Comparison of ENCODE assay signal across 23 cellular contexts in the genomic region with DNA sequence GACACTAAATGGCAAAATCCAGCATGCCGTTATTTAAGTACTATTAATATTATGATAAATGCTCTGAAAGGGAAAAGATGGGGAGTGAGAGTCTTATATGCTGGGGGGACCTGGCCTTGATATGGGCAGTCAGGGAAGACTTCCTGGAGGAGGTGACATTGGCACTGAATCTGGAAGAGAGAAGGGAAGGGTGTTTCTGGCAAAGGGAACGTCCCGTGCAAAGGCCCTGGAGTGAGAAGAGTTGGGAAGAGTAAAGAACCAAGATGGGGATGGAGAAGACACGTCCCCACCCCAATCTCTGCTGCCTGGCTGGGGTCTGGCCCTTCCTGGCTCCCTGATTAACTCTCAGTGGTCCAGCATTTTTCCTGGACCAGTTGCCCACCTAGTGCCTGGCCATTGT. TPM values are rescaled to one million over a fixed set of nuclear protein-coding genes. Genes with fewer than 3 reads are reported as not detected.
A peak's percentile ranks its signal among the peaks of the same experiment; 100 is the strongest.
DNase-seq lines count a peak whose midpoint lies in the region; ATAC-seq, FAIRE-seq and TF ChIP-seq lines count a peak whose summit lies in the region.
"Had no signal": no experiment of that assay in that cellular context is flagged by ENCODE, and none has a peak within 500 bp of the region (broad histone marks: within the 10 kb centered on the region; RNA-seq: fewer than 3 reads in every experiment).

No MANE protein-coding gene starts in this region.

- POLR2A ChIA-PET in HepG2 (lab: Yijun Ruan, JAX) (no interaction called here), K562 (lab: Yijun Ruan, JAX) (interaction anchor here (1.1 to 1.5 kb wide), 2 partner anchors 12 to 124 kb away, joined by 3 read pairs; no protein-coding TSS in a partner anchor)

- no peak for DNase-seq in HepG2 (ENCODE audit: low spot score)
- DNase-seq in right lobe of liver, result no peak
- DNase-seq in K562 (ENCODE audit: extremely low read depth in 1 of 4, low spot score in 3 of 4), result no peak
- no peak for DNase-seq in neural progenitor cell (ENCODE audit: low spot score)
- no peak for DNase-seq in psoas muscle
- DNase-seq in NOMO-1 treated with dmso at 0.1 percent for 144 hours (lab: John Stamatoyannopoulos, UW; ENCODE audit: unreplicated experiment), result no peak
- DNase-seq in upper lobe of left lung, result no peak
- DNase-seq: ACHN; AML-193; BE2C; C1 segment of cervical spinal cord; Calu3; CD4-positive, alpha-beta memory T cell; COR-L47; DMS79 treated with DMSO at 0.1 percent for 48 hours; GF-D8 had no signal

- H3K4me3 Mint-ChIP-seq in neural progenitor cell, result no peak overlapping the region
- H3K4me3 Mint-ChIP-seq: CD4-positive, alpha-beta memory T cell had no signal

- peak overlapping the region; percentile 78 for H3K27ac Mint-ChIP-seq in neural progenitor cell
- H3K27ac Mint-ChIP-seq: CD4-positive, alpha-beta memory T cell had no signal

- no peak for FAIRE-seq in HepG2 (lab: Jason Lieb, UNC)
- FAIRE-seq in K562 (lab: Jason Lieb, UNC), result no peak
- FAIRE-seq: A204.1, GM12892 had no signal

- H3K36me3 Mint-ChIP-seq in neural progenitor cell, result no peaks in the 10 kb centered on the region
- H3K36me3 Mint-ChIP-seq: CD4-positive, alpha-beta memory T cell had no signal

- peaks cover 5% of the 10 kb centered on the region for H3K9me3 Mint-ChIP-seq in neural progenitor cell

- H3K27me3 Mint-ChIP-seq in neural progenitor cell (ENCODE audit: insufficient read depth, low read depth), result peaks cover 15% of the 10 kb centered on the region
- H3K27me3 Mint-ChIP-seq: CD4-positive, alpha-beta memory T cell had no signal

- H3K27me3 ChIP-seq in HepG2 (ENCODE audit: control insufficient read depth in 1 of 2, insufficient read depth in 2 of 2, low read length in 2 of 2), result peaks cover 13 to 52% of the 10 kb centered on the region in 2 experiments
- no peaks in the 10 kb centered on the region for H3K27me3 ChIP-seq in right lobe of liver
- peaks cover 17 to 38% of the 10 kb centered on the region in 2 experiments; a peak in 4 of 5 replicates for H3K27me3 ChIP-seq in K562 (ENCODE audit: control insufficient read depth in 2 of 2, insufficient read depth in 2 of 2, low read length in 2 of 2)
- H3K27me3 ChIP-seq in neural progenitor cell, result no peaks in the 10 kb centered on the region
- peaks cover 0 to 58% (median 12%) of the 10 kb centered on the region in 3 donors for H3K27me3 ChIP-seq in psoas muscle (ENCODE audit: insufficient read depth in 3 of 3, low read length in 2 of 3)
- no peaks in the 10 kb centered on the region for H3K27me3 ChIP-seq in upper lobe of left lung
- H3K27me3 ChIP-seq: BE2C had no signal

- TF ChIP-seq POLR2A in HepG2 (IDR thresholded peaks at IDR 0.05; ENCODE audit: insufficient read depth in 1 of 2, low read depth in 2 of 2, low read length in 2 of 2) (no peak), right lobe of liver (IDR thresholded peaks at IDR 0.05) (no peak), K562 (conservative IDR thresholded peaks at IDR 0.05) (no peak), upper lobe of left lung (IDR thresholded peaks at IDR 0.05) (no peak)

- H3K4me3 ChIP-seq in HepG2 (replicated peaks in 1 of 3; ENCODE audit: insufficient read depth in 1 of 3, low read depth in 2 of 3, low read length in 3 of 3), result no peak overlapping the region
- H3K4me3 ChIP-seq in right lobe of liver, result no peak overlapping the region
- H3K4me3 ChIP-seq in K562, result no peak overlapping the region
- no peak overlapping the region for H3K4me3 ChIP-seq in neural progenitor cell
- no peak overlapping the region for H3K4me3 ChIP-seq in psoas muscle
- no peak overlapping the region for H3K4me3 ChIP-seq in upper lobe of left lung
- H3K4me3 ChIP-seq: HAP-1 had no signal

- TF ChIP-seq CTCF in HepG2 (CRISPR knock-in tag; IDR thresholded peaks at IDR 0.05), result no peak
- no peak for TF ChIP-seq CTCF in right lobe of liver (IDR thresholded peaks at IDR 0.05)
- no peak for TF ChIP-seq CTCF in K562 (IDR thresholded peaks at IDR 0.05 in 2 of 3, conservative IDR thresholded peaks at IDR 0.05 in 1 of 3; ENCODE audit: insufficient read depth in 2 of 3, low read depth in 1 of 3, low read length in 3 of 3)
- no peak for TF ChIP-seq CTCF in neural progenitor cell (IDR thresholded peaks at IDR 0.05)
- TF ChIP-seq CTCF in psoas muscle (IDR thresholded peaks at IDR 0.05), result no peak
- no peak for TF ChIP-seq CTCF in upper lobe of left lung (IDR thresholded peaks at IDR 0.05)

- in situ Hi-C loops in HepG2 (cut with HindIII; ENCODE audit: extremely low pct_ligation_motif_present, low pct_unique_long_range_greater_than_20kb) (no loop called here), K562 (cut with MboI) (no loop called here)

- BruUV-seq in HepG2 (replicated peaks; lab: Mats Ljungman, UMichigan), result no TSS peak
- BruUV-seq in K562 (replicated peaks; lab: Mats Ljungman, UMichigan), result no TSS peak

- H3K79me2 ChIP-seq in HepG2 (ENCODE audit: insufficient read depth, low read length) (no peaks in the 10 kb centered on the region), K562 (ENCODE audit: control insufficient read depth, insufficient read depth, low read length) (no peaks in the 10 kb centered on the region), neural progenitor cell (ENCODE audit: low read depth) (no peaks in the 10 kb centered on the region)

- H3K27ac ChIP-seq in HepG2 (ENCODE audit: extremely low read length, insufficient read depth, low read length) (no peak overlapping the region), right lobe of liver (no peak overlapping the region), K562 (ENCODE audit: extremely low read depth, low read depth, low read length) (no peak overlapping the region), neural progenitor cell (no peak overlapping the region), psoas muscle (no peak overlapping the region), upper lobe of left lung (no peak overlapping the region)
- H3K27ac ChIP-seq: 22Rv1 had no signal

- no peak overlapping the region for H2AFZ ChIP-seq in HepG2 (ENCODE audit: low read length)
- no peak overlapping the region for H2AFZ ChIP-seq in K562 (ENCODE audit: low read depth, low read length)
- H2AFZ ChIP-seq in neural progenitor cell (replicated peaks), result no peak overlapping the region

- H4K20me1 ChIP-seq in HepG2 (ENCODE audit: insufficient read depth, low read length) (no peaks in the 10 kb centered on the region), K562 (replicated peaks; ENCODE audit: control insufficient read depth, insufficient read depth, low read length) (peaks cover 20% of the 10 kb centered on the region), neural progenitor cell (ENCODE audit: low read depth) (no peaks in the 10 kb centered on the region)

- no peak for ATAC-seq in HepG2
- no peak for ATAC-seq in right lobe of liver
- ATAC-seq in K562, result no peak
- no peak for ATAC-seq in psoas muscle
- ATAC-seq in upper lobe of left lung (ENCODE audit: low FRiP score in 2 of 2), result no peak

- no peak overlapping the region for H3K4me2 ChIP-seq in HepG2 (ENCODE audit: low read depth, low read length)
- H3K4me2 ChIP-seq in K562 (ENCODE audit: insufficient read depth, low read length), result no peak overlapping the region
- H3K4me2 ChIP-seq in neural progenitor cell, result no peak overlapping the region

- 13% methylated on average over 4 of the region's 4 CpGs for WGBS in HepG2 (ENCODE audit: low lambda C conversion rate)
- WGBS in right lobe of liver (ENCODE audit: insufficient coverage, low coverage, low lambda C conversion rate, missing lambda C conversion rate), result 51% methylated on average over 4 of the region's 4 CpGs
- WGBS in K562 (ENCODE audit: insufficient coverage, low coverage, missing lambda C conversion rate), result 5% methylated on average over 4 of the region's 4 CpGs
- 82 to 89% (median 87%) methylated on average over 4 of the region's 4 CpGs for WGBS in psoas muscle, 3 donors
- 81% methylated on average over 4 of the region's 4 CpGs for WGBS in upper lobe of left lung, 2 donors

- H3K9me3 ChIP-seq in HepG2 (ENCODE audit: low read length) (no peaks in the 10 kb centered on the region), right lobe of liver (no peaks in the 10 kb centered on the region), K562 (replicated peaks; ENCODE audit: control insufficient read depth, insufficient read depth, low read depth, low read length) (peaks cover 4% of the 10 kb centered on the region; the same call in 1 of the 2 replicates), neural progenitor cell (ENCODE audit: low read depth) (no peaks in the 10 kb centered on the region), psoas muscle (no peaks in the 10 kb centered on the region), upper lobe of left lung (peaks cover 0 to 8% (median 5%) of the 10 kb centered on the region in 4 donors)
- H3K9me3 ChIP-seq: HAP-1 had no signal

- intact Hi-C loops in HepG2 (cut with micrococcal nuclease; ENCODE audit: unreplicated experiment), result no loop called here
- intact Hi-C loops in right lobe of liver (cut with DNase I), result no loop called here
- intact Hi-C loops in K562 (cut with micrococcal nuclease), result no loop called here
- intact Hi-C loops in psoas muscle (cut with DNase I), result no loop called here

- H3K4me1 Mint-ChIP-seq in neural progenitor cell, result peaks cover 36% of the 10 kb centered on the region

- H3K4me1 ChIP-seq in HepG2 (ENCODE audit: insufficient read depth, low read length), result peaks cover 21% of the 10 kb centered on the region
- peaks cover 0 to 15% (median 3%) of the 10 kb centered on the region in 4 donors for H3K4me1 ChIP-seq in right lobe of liver
- peaks cover 0 to 35% of the 10 kb centered on the region in 2 experiments; a peak in 3 of 5 replicates for H3K4me1 ChIP-seq in K562 (replicated peaks in 1 of 2; ENCODE audit: control insufficient read depth in 2 of 2, insufficient read depth in 2 of 2, low read length in 2 of 2)
- peaks cover 22% of the 10 kb centered on the region for H3K4me1 ChIP-seq in neural progenitor cell
- H3K4me1 ChIP-seq in psoas muscle, result peaks cover 15% of the 10 kb centered on the region
- H3K4me1 ChIP-seq in upper lobe of left lung, result peaks cover 15 to 21% (median 18%) of the 10 kb centered on the region in 4 donors
- H3K4me1 ChIP-seq: HAP-1 had no signal

- TF ChIP-seq EP300 in HepG2 (IDR thresholded peaks at IDR 0.05; ENCODE audit: low read depth in 2 of 2, low read length in 2 of 2), result no peak
- TF ChIP-seq EP300 in HepG2 (CRISPR knock-in tag; IDR thresholded peaks at IDR 0.05; ENCODE audit: borderline replicate concordance), result no peak
- TF ChIP-seq EP300 in K562 (IDR thresholded peaks at IDR 0.05; ENCODE audit: low read length), result no peak
- TF ChIP-seq EP300 in upper lobe of left lung (IDR thresholded peaks at IDR 0.05), result no peak

- H3K36me3 ChIP-seq in HepG2 (replicated peaks in 1 of 2; ENCODE audit: control insufficient read depth in 1 of 2, insufficient read depth in 2 of 2, low read length in 2 of 2), result no peaks in the 10 kb centered on the region
- no peaks in the 10 kb centered on the region for H3K36me3 ChIP-seq in right lobe of liver
- no peaks in the 10 kb centered on the region for H3K36me3 ChIP-seq in K562 (ENCODE audit: control insufficient read depth, insufficient read depth, low read length)
- no peaks in the 10 kb centered on the region for H3K36me3 ChIP-seq in neural progenitor cell
- H3K36me3 ChIP-seq in psoas muscle (ENCODE audit: insufficient read depth in 1 of 2, low read depth in 1 of 2), result no peaks in the 10 kb centered on the region
- no peaks in the 10 kb centered on the region for H3K36me3 ChIP-seq in upper lobe of left lung
- H3K36me3 ChIP-seq: BE2C, HAP-1 had no signal

- no peaks in the 10 kb centered on the region for H3K9me1 ChIP-seq in K562 (ENCODE audit: control insufficient read depth, insufficient read depth, low read length)

- H3K9ac ChIP-seq in HepG2 (ENCODE audit: insufficient read depth, low read depth, low read length) (no peak overlapping the region), K562 (ENCODE audit: insufficient read depth in 1 of 2, low read depth in 2 of 2, low read length in 2 of 2) (no peak overlapping the region), neural progenitor cell (no peak overlapping the region)

- peaks cover 4% of the 10 kb centered on the region for H3F3A ChIP-seq in neural progenitor cell (ENCODE audit: low read depth)

- TF ChIP-seq RAD21 in HepG2 (CRISPR knock-in tag; IDR thresholded peaks at IDR 0.05) (no peak), K562 (CRISPR knock-in tag; conservative IDR thresholded peaks at IDR 0.05 in 1 of 2, IDR thresholded peaks at IDR 0.05 in 1 of 2) (no peak)

- CTCF ChIA-PET in HepG2 (lab: Yijun Ruan, JAX; ENCODE audit: low intra/inter-chr PET ratio, low total read pairs), result no interaction called here
- CTCF ChIA-PET in K562 (lab: Yijun Ruan, JAX; ENCODE audit: low intra/inter-chr PET ratio), result no interaction called here

RNA-seq across cellular contexts. Expression of gene GRIFIN, which starts 5.0 kb away (rescaled TPM):
- total RNA-seq in HepG2 (2016; rRNA removed; fragmentation: Illumina TruSeq; extraction: Trizol) (not detected in 2 replicates), right lobe of liver (not detected), K562 (2014; rRNA removed) (not detected in 2 replicates), K562 (2014; rRNA removed; fragmentation: Illumina TruSeq; extraction: Trizol) (not detected in 2 replicates), K562 (2015; rRNA removed; fragmentation: Illumina TruSeq; extraction: Trizol) (not detected in 2 replicates), K562 (2021) (not detected in 2 replicates), neural progenitor cell (ENCODE audit: low replicate concordance) (not detected in 2 replicates), psoas muscle (not detected), upper lobe of left lung (not detected)
- total RNA-seq in HepG2 (2016; cell fraction: cytosol; rRNA removed; fragmentation: Illumina TruSeq; extraction: Trizol; ENCODE audit: low read depth), result not detected in 2 replicates
- total RNA-seq in HepG2 (2016; cell fraction: insoluble cytoplasmic fraction; rRNA removed; fragmentation: Illumina TruSeq; extraction: Trizol), result not detected in 2 replicates
- total RNA-seq in HepG2 (2016; cell fraction: membrane; rRNA removed; fragmentation: Illumina TruSeq; extraction: Trizol), result not detected in 2 replicates
- not detected in 2 replicates for total RNA-seq in HepG2 (2016; cell fraction: nucleus; rRNA removed; fragmentation: Illumina TruSeq; extraction: Trizol)
- polyA plus RNA-seq in HepG2 (2011; rRNA removed) (not detected in 2 replicates), K562 (2011; rRNA removed) (not detected in 2 replicates), K562 (2014; fragmentation: Illumina TruSeq; extraction: Trizol) (not detected in 2 replicates), K562 (2014; fragmentation: Nextera tagmentation; extraction: Ambion mirVana) (not detected), K562 (2014; rRNA removed) (not detected in 2 replicates), psoas muscle (not detected)
- not detected in 2 replicates for polyA plus RNA-seq in HepG2 (2011; cell fraction: cytosol; rRNA removed)
- polyA plus RNA-seq in HepG2 (2011; cell fraction: nucleus; rRNA removed), result not detected in 2 replicates
- polyA plus RNA-seq in HepG2 (2012), result not detected in 2 replicates
- polyA plus RNA-seq in HepG2 (2016; cell fraction: cytosol; fragmentation: Illumina TruSeq; extraction: Trizol; ENCODE audit: low read depth), result not detected in 2 replicates
- not detected in 2 replicates for polyA plus RNA-seq in HepG2 (2016; cell fraction: insoluble cytoplasmic fraction; fragmentation: Illumina TruSeq; extraction: Trizol; ENCODE audit: low read depth)
- not detected in 2 replicates for polyA plus RNA-seq in HepG2 (2016; cell fraction: membrane; fragmentation: Illumina TruSeq; extraction: Trizol; ENCODE audit: low read depth)
- not detected in 2 replicates for polyA plus RNA-seq in HepG2 (2016; cell fraction: nucleus; fragmentation: Illumina TruSeq; extraction: Trizol; ENCODE audit: insufficient read depth, low read depth)
- polyA minus RNA-seq in HepG2 (2011; rRNA and poly(A)+ RNA removed; ENCODE audit: low replicate concordance), result not detected in 2 replicates
- not detected in 2 replicates for polyA minus RNA-seq in HepG2 (2011; cell fraction: cytosol; rRNA and poly(A)+ RNA removed)
- polyA minus RNA-seq in HepG2 (2011; cell fraction: nucleus; rRNA and poly(A)+ RNA removed), result not detected in 2 replicates
- total RNA-seq in K562 (2011; cell fraction: chromatin; rRNA removed; ENCODE audit: low replicate concordance), result not detected in 2 replicates
- total RNA-seq in K562 (2011; cell fraction: nucleolus; rRNA removed), result not detected in 2 replicates
- total RNA-seq in K562 (2011; cell fraction: nucleoplasm; rRNA removed), result not detected in 2 replicates
- polyA plus RNA-seq in K562 (2011; cell fraction: cytosol; rRNA removed), result not detected in 2 replicates
- polyA plus RNA-seq in K562 (2011; cell fraction: nucleus; rRNA removed), result not detected in 2 replicates
- not detected in 2 replicates for polyA plus RNA-seq in K562 (2012)
- not detected in 2 replicates for polyA minus RNA-seq in K562 (2011; rRNA and poly(A)+ RNA removed)
- polyA minus RNA-seq in K562 (2011; cell fraction: cytosol; rRNA and poly(A)+ RNA removed), result not detected in 2 replicates
- not detected in 2 replicates for polyA minus RNA-seq in K562 (2011; cell fraction: nucleus; rRNA and poly(A)+ RNA removed)
- total RNA-seq: Calu3; CD4-positive, alpha-beta memory T cell; Daoy; G401; H4 had no signal
- polyA plus RNA-seq: CD4-positive, alpha-beta memory T cell had no signal

RNA-seq across cellular contexts. Expression of gene LFNG, which starts 38.4 kb away (rescaled TPM):
- total RNA-seq in HepG2 (2016; rRNA removed; fragmentation: Illumina TruSeq; extraction: Trizol), result 0.44 TPM in 1 of 2 replicates, not detected in the other
- total RNA-seq in HepG2 (2016; cell fraction: cytosol; rRNA removed; fragmentation: Illumina TruSeq; extraction: Trizol; ENCODE audit: low read depth), result not detected in 2 replicates
- 0.18 and 0.80 TPM in 2 replicates for total RNA-seq in HepG2 (2016; cell fraction: insoluble cytoplasmic fraction; rRNA removed; fragmentation: Illumina TruSeq; extraction: Trizol)
- total RNA-seq in HepG2 (2016; cell fraction: membrane; rRNA removed; fragmentation: Illumina TruSeq; extraction: Trizol), result 0.22 and 0.24 TPM in 2 replicates
- 0.19 and 0.81 TPM in 2 replicates for total RNA-seq in HepG2 (2016; cell fraction: nucleus; rRNA removed; fragmentation: Illumina TruSeq; extraction: Trizol)
- polyA plus RNA-seq in HepG2 (2011; rRNA removed), result 1.5 and 1.6 TPM in 2 replicates
- polyA plus RNA-seq in HepG2 (2011; cell fraction: cytosol; rRNA removed), result 1.1 and 2.1 TPM in 2 replicates
- 3.6 and 4.6 TPM in 2 replicates for polyA plus RNA-seq in HepG2 (2011; cell fraction: nucleus; rRNA removed)
- 0.72 and 1.2 TPM in 2 replicates for polyA plus RNA-seq in HepG2 (2012)
- 0.07 and 0.11 TPM in 2 replicates for polyA plus RNA-seq in HepG2 (2016; cell fraction: cytosol; fragmentation: Illumina TruSeq; extraction: Trizol; ENCODE audit: low read depth)
- polyA plus RNA-seq in HepG2 (2016; cell fraction: insoluble cytoplasmic fraction; fragmentation: Illumina TruSeq; extraction: Trizol; ENCODE audit: low read depth), result 0.16 TPM in 1 of 2 replicates, not detected in the other
- polyA plus RNA-seq in HepG2 (2016; cell fraction: membrane; fragmentation: Illumina TruSeq; extraction: Trizol; ENCODE audit: low read depth), result 0.12 and 0.18 TPM in 2 replicates
- 0.70 and 1.00 TPM in 2 replicates for polyA plus RNA-seq in HepG2 (2016; cell fraction: nucleus; fragmentation: Illumina TruSeq; extraction: Trizol; ENCODE audit: insufficient read depth, low read depth)
- polyA minus RNA-seq in HepG2 (2011; rRNA and poly(A)+ RNA removed; ENCODE audit: low replicate concordance), result 3.4 and 11.1 TPM in 2 replicates
- polyA minus RNA-seq in HepG2 (2011; cell fraction: cytosol; rRNA and poly(A)+ RNA removed), result 1.5 TPM in 2 replicates
- polyA minus RNA-seq in HepG2 (2011; cell fraction: nucleus; rRNA and poly(A)+ RNA removed), result 2.4 and 4.6 TPM in 2 replicates
- 1 to 10 TPM; 1.0 to 4.3 (median 1.7) TPM for total RNA-seq in right lobe of liver
- total RNA-seq in K562 (2011; cell fraction: chromatin; rRNA removed; ENCODE audit: low replicate concordance), result 0.76 and 4.3 TPM in 2 replicates
- total RNA-seq in K562 (2011; cell fraction: nucleolus; rRNA removed), result 3.6 and 4.7 TPM in 2 replicates
- 2.0 and 2.1 TPM in 2 replicates for total RNA-seq in K562 (2011; cell fraction: nucleoplasm; rRNA removed)
- total RNA-seq in K562 (2014; rRNA removed), result 0.49 and 0.73 TPM in 2 replicates
- 0.18 and 0.22 TPM in 2 replicates for total RNA-seq in K562 (2014; rRNA removed; fragmentation: Illumina TruSeq; extraction: Trizol)
- 0.25 and 0.30 TPM in 2 replicates for total RNA-seq in K562 (2015; rRNA removed; fragmentation: Illumina TruSeq; extraction: Trizol)
- total RNA-seq in K562 (2021), result 0.81 and 0.89 TPM in 2 replicates
- 0.86 and 1.2 TPM in 2 replicates for polyA plus RNA-seq in K562 (2011; rRNA removed)
- 1.4 and 2.5 TPM in 2 replicates for polyA plus RNA-seq in K562 (2011; cell fraction: cytosol; rRNA removed)
- 4.7 and 6.5 TPM in 2 replicates for polyA plus RNA-seq in K562 (2011; cell fraction: nucleus; rRNA removed)
- 0.43 and 0.47 TPM in 2 replicates for polyA plus RNA-seq in K562 (2012)
- 0.24 and 0.39 TPM in 2 replicates for polyA plus RNA-seq in K562 (2014; fragmentation: Illumina TruSeq; extraction: Trizol)
- under 1 TPM in 1 of 2 experiments, not detected in 1; 0.03 TPM for polyA plus RNA-seq in K562 (2014; fragmentation: Nextera tagmentation; extraction: Ambion mirVana)
- polyA plus RNA-seq in K562 (2014; rRNA removed), result 0.25 and 0.28 TPM in 2 replicates
- 0.45 and 0.49 TPM in 2 replicates for polyA minus RNA-seq in K562 (2011; rRNA and poly(A)+ RNA removed)
- polyA minus RNA-seq in K562 (2011; cell fraction: cytosol; rRNA and poly(A)+ RNA removed), result 0.91 and 1.0 TPM in 2 replicates
- polyA minus RNA-seq in K562 (2011; cell fraction: nucleus; rRNA and poly(A)+ RNA removed), result 3.6 and 3.8 TPM in 2 replicates
- total RNA-seq in neural progenitor cell (ENCODE audit: low replicate concordance), result 58.0 and 177 TPM in 2 replicates
- 1 to 10 TPM; 2.4 to 3.0 (median 2.8) TPM for total RNA-seq in psoas muscle
- 1 to 10 TPM; 1.3 to 2.1 (median 2.0) TPM for polyA plus RNA-seq in psoas muscle
- 10 to 100 TPM; 30.6 to 62.9 (median 45.2) TPM for total RNA-seq in upper lobe of left lung

Comparison
In these comparisons a context has a peak if more than half of its experiments do, and no peak if none do; other contexts are left out.
1. RNA of gene LFNG, which starts 38.4 kb away (total RNA-seq): 58.0 to 177 TPM in neural progenitor cell and 30.6 to 62.9 TPM in upper lobe of left lung; 2.4 to 3.0 TPM in psoas muscle, 1.0 to 4.3 TPM in right lobe of liver, 0.18 to 4.7 TPM in K562 and 0.18 to 0.81 TPM in HepG2; every median in the first group is over 4 times any median in the second.
2. Of the 241 proteins assayed by ChIP-seq in both HepG2 and K562: peak only in HepG2: none; only in K562: PTBP1; in both: ZFP36; in neither: 238; mixed calls (peak in some experiments, not most) for 1.